In genomic region chr16:4211445-4212206, GRCh38 we compare ENCODE assay signal across 6 cellular contexts. TPM values are rescaled to one million over a fixed set of nuclear protein-coding genes. Genes with fewer than 3 reads are reported as not detected.
"Had no signal": no experiment of that assay in that cellular context is flagged by ENCODE, and none has a peak within 500 bp of the region (broad histone marks: within the 10 kb centered on the region; RNA-seq: fewer than 3 reads in every experiment).

No MANE protein-coding gene starts in this region.

RNA-seq across cellular contexts. Expression of gene SRL, which starts 30.3 kb away (rescaled TPM):
- total RNA-seq: activated B cell treated with CpG ODN at 0.5 μM for 24 hours; activated CD8-positive, alpha-beta T cell treated with anti-CD3 and anti-CD28 coated beads for 36 hours; activated T-helper 17 cell treated with anti-CD3 and anti-CD28 coated beads, Interleukin-2, amount 50 U/mL, for 72 hours; epithelial cell of proximal tubule; kidney epithelial cell; natural killer cell had no signal
